ENCODE assay signal across 1 cellular context in the genomic region with DNA sequence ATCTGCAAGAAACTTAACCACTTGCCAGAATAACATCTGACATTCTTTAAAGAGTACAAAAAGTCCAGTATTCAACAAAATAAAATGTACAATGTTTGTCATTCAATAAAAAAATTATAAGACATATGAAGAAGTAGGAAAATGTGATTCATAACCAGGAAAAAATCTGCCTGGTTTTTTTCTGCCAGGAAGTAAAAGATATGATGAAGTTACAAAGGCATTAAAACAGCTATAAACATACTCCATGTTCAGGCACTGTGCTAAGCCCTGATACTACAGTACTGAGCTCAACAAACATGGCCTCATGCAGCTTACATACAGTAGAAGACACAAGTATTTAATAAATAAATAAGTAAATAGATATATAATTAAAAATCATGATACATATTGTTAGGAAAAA.
TF ChIP-seq lines count a peak whose summit lies in the region.

No MANE protein-coding gene starts in this region.

TF ChIP-seq in HCT116, 20 proteins besides CTCF, POLR2A, EP300 and RAD21 (continued from another document):
- TF ChIP-seq REST (IDR thresholded peaks at IDR 0.05; ENCODE audit: low read depth) (no peak), SIN3A (IDR thresholded peaks at IDR 0.05; ENCODE audit: low read depth) (no peak), CBX3 (IDR thresholded peaks at IDR 0.05; ENCODE audit: low read depth) (no peak), POLR2AphosphoS5 (IDR thresholded peaks at IDR 0.05; ENCODE audit: low read depth, low read length) (no peak), ZNF274 (IDR thresholded peaks at IDR 0.05; ENCODE audit: low read depth, low read length) (no peak), EZH2phosphoT487 (IDR thresholded peaks at IDR 0.05; ENCODE audit: borderline replicate concordance) (no peak), JUND (IDR thresholded peaks at IDR 0.05) (no peak)
